14 cellular contexts compared by ENCODE assay signal in genomic region chr7:81627565-81628287, GRCh38.
DNase-seq lines count a peak whose midpoint lies in the region; ATAC-seq, FAIRE-seq and TF ChIP-seq lines count a peak whose summit lies in the region.
"Had no signal": no experiment of that assay in that cellular context is flagged by ENCODE, and none has a peak within 500 bp of the region (broad histone marks: within the 10 kb centered on the region; RNA-seq: fewer than 3 reads in every experiment).

No MANE protein-coding gene starts in this region.

- H2AK5ac ChIP-seq in IMR-90 (ENCODE audit: low read depth, low read length) = no peak overlapping the region

- no peak for TF ChIP-seq EP300 in A549 (IDR thresholded peaks at IDR 0.05)

- H2BK20ac ChIP-seq in IMR-90 (ENCODE audit: low read depth, low read length) = peak overlapping the region; percentile 28; the same call in 1 of the 2 replicates

- peak overlapping the region; percentile 8; the same call in 1 of the 2 replicates for H4K91ac ChIP-seq in IMR-90 (ENCODE audit: insufficient read depth, low read depth, low read length)

- in situ Hi-C loops in IMR-90 (cut with MboI; ENCODE audit: low sequenced_read_pairs) (no loop called here), brain microvascular endothelial cell (cut with HindIII; ENCODE audit: low pct_ligation_motif_present, low sequenced_read_pairs) (no loop called here)

- no peak overlapping the region for H3K14ac ChIP-seq in IMR-90 (replicated peaks; ENCODE audit: low read depth, low read length)

- no peaks in the 10 kb centered on the region for H3K36me3 Mint-ChIP-seq in naive thymus-derived CD4-positive, alpha-beta T cell

- peak overlapping the region; percentile 90 for H2BK5ac ChIP-seq in IMR-90 (ENCODE audit: low read depth, low read length, poor library complexity, severe bottlenecking)

- no peak overlapping the region for H3K9ac ChIP-seq in IMR-90 (ENCODE audit: low read depth, low read length)

- 29% methylated on average over 6 of the region's 6 CpGs for WGBS in A549 (ENCODE audit: missing lambda C conversion rate)
- WGBS in IMR-90 (ENCODE audit: extremely low coverage in 2 of 2, insufficient read length in 1 of 2), 2 experiments = no CpG with 5 or more reads among the region's 6 CpGs

- peak; percentile 74 for FAIRE-seq in A549 (lab: Jason Lieb, UNC)

- no peak overlapping the region for H4K5ac ChIP-seq in IMR-90 (ENCODE audit: low read depth, low read length)

- H3K23ac ChIP-seq in IMR-90 (ENCODE audit: low read depth, low read length) = no peak overlapping the region; the same call in 1 of the 2 replicates

- H3K18ac ChIP-seq in IMR-90 (ENCODE audit: low read depth, low read length) = no peak overlapping the region

- 0 out of 3 replicates have a peak overlapping the region, but pooled peaks have one; percentile 24 for H2BK15ac ChIP-seq in IMR-90 (ENCODE audit: low read depth, low read length)

- H3K4me1 Mint-ChIP-seq in naive thymus-derived CD4-positive, alpha-beta T cell = no peaks in the 10 kb centered on the region

- H3K36me3 ChIP-seq in IMR-90 (ENCODE audit: control insufficient read depth, insufficient read depth, low read length) (no peaks in the 10 kb centered on the region), brain microvascular endothelial cell (replicated peaks) (no peaks in the 10 kb centered on the region)
- no peaks in the 10 kb centered on the region for H3K36me3 ChIP-seq in naive thymus-derived CD4-positive, alpha-beta T cell (ENCODE audit: control insufficient read depth in 2 of 3, insufficient read depth in 3 of 3, low read length in 3 of 3)
- H3K36me3 ChIP-seq: ovary had no signal

- dilution Hi-C loops in IMR-90 (cut with HindIII; ENCODE audit: low sequenced_read_pairs, unreplicated experiment) = no loop called here

- DNase-seq in A549 (ENCODE audit: low read depth in 1 of 2, low spot score in 1 of 2) = no peak
- peak; percentile 93 for DNase-seq in IMR-90
- DNase-seq in brain microvascular endothelial cell = no peak
- DNase-seq in foreskin melanocyte = peak; percentile 32
- no peak for DNase-seq in naive thymus-derived CD4-positive, alpha-beta T cell
- no peak for DNase-seq in DMS153 (lab: John Stamatoyannopoulos, UW)
- no peak for DNase-seq in anterior cingulate cortex (lab: John Stamatoyannopoulos, UW)
- DNase-seq: activated CD4-positive, CD25-positive, alpha-beta regulatory T cell; activated CD8-positive, alpha-beta memory T cell treated with anti-CD3 and anti-CD28 coated beads, Interleukin-2, amount 50 U/mL, for 4 hours; activated naive CD4-positive, alpha-beta T cell treated with anti-CD3 and anti-CD28 coated beads, Interleukin-2, amount 50 U/mL, for 16 hours; Calu3; NCI-H1048; ovary had no signal

- H3K4me2 ChIP-seq in A549 (peak overlapping the region; percentile 28; the same call in 2 of the 3 replicates), IMR-90 (ENCODE audit: low read depth, low read length) (no peak overlapping the region)

- no peak overlapping the region for H3K4me3 Mint-ChIP-seq in naive thymus-derived CD4-positive, alpha-beta T cell

- TF ChIP-seq RAD21 in A549 (conservative IDR thresholded peaks at IDR 0.05 in 1 of 2, IDR thresholded peaks at IDR 0.05 in 1 of 2) = no peak
- no peak for TF ChIP-seq RAD21 in IMR-90 (IDR thresholded peaks at IDR 0.05; ENCODE audit: low read length)

- POLR2A ChIA-PET in A549 (lab: Yijun Ruan, JAX) (no interaction called here), IMR-90 (lab: Charles Lee; ENCODE audit: unreplicated experiment) (no interaction called here)
- POLR2A ChIA-PET in naive thymus-derived CD4-positive, alpha-beta T cell (lab: Charles Lee) = no interaction called here

- H4K20me1 ChIP-seq in IMR-90 (ENCODE audit: insufficient read depth, low read length) = no peaks in the 10 kb centered on the region

- H2AFZ ChIP-seq in IMR-90 (replicated peaks; ENCODE audit: low read length, poor library complexity) = no peak overlapping the region

- H3K9me3 Mint-ChIP-seq in naive thymus-derived CD4-positive, alpha-beta T cell = peaks cover 0 to 11% (median 0%) of the 10 kb centered on the region in 11 donors

- BruUV-seq in IMR-90 (replicated peaks; lab: Mats Ljungman, UMichigan) = no TSS peak

- H3K4me3 ChIP-seq in A549 = no peak overlapping the region
- H3K4me3 ChIP-seq in IMR-90 (ENCODE audit: insufficient read depth, low read depth, low read length) = no peak overlapping the region
- no peak overlapping the region for H3K4me3 ChIP-seq in brain microvascular endothelial cell (ENCODE audit: low read depth, low read length)
- H3K4me3 ChIP-seq in naive thymus-derived CD4-positive, alpha-beta T cell (ENCODE audit: low read length) = no peak overlapping the region
- H3K4me3 ChIP-seq: ovary had no signal

- no peak overlapping the region for H3K56ac ChIP-seq in IMR-90 (ENCODE audit: extremely low read depth, insufficient read depth, low read length)

- H3K9me3 ChIP-seq in A549 (no peaks in the 10 kb centered on the region), IMR-90 (ENCODE audit: control insufficient read depth, insufficient read depth, low read length) (no peaks in the 10 kb centered on the region)
- H3K9me3 ChIP-seq in naive thymus-derived CD4-positive, alpha-beta T cell (ENCODE audit: control insufficient read depth in 2 of 3, low read length in 3 of 3) = no peaks in the 10 kb centered on the region
- H3K9me3 ChIP-seq: ovary had no signal

- ATAC-seq in A549 (no peak), IMR-90 (ENCODE audit: low read depth) (peak; percentile 55; the same call in 1 of the 2 replicates), GM19395 (IDR thresholded peaks at IDR 0.05; ENCODE audit: unreplicated experiment) (no peak)
- ATAC-seq in naive thymus-derived CD4-positive, alpha-beta T cell = no peak

- no peaks in the 10 kb centered on the region for H3K27me3 Mint-ChIP-seq in naive thymus-derived CD4-positive, alpha-beta T cell

- no peak overlapping the region for H2AK9ac ChIP-seq in IMR-90 (replicated peaks; ENCODE audit: low read depth, low read length, poor library complexity)

- H3K9me1 ChIP-seq in IMR-90 (ENCODE audit: insufficient read depth, low read length) = no peaks in the 10 kb centered on the region

- H3K4ac ChIP-seq in IMR-90 (ENCODE audit: low read depth, low read length) = no peak overlapping the region

- peak overlapping the region; percentile 58; the same call in 1 of the 2 replicates for H2BK120ac ChIP-seq in IMR-90 (ENCODE audit: low read depth, low read length)

- TF ChIP-seq CTCF in A549 (IDR thresholded peaks at IDR 0.05) (no peak), IMR-90 (conservative IDR thresholded peaks at IDR 0.05; ENCODE audit: low read depth, low read length) (no peak), brain microvascular endothelial cell (IDR thresholded peaks at IDR 0.05; ENCODE audit: low read depth, low read length, missing control alignments) (no peak)

- no peak overlapping the region; a peak in 1 of 6 replicates for H3K27ac ChIP-seq in A549
- H3K27ac ChIP-seq in IMR-90 (ENCODE audit: insufficient read depth, low read length) = peak overlapping the region; percentile 26; the same call in 1 of the 2 replicates
- peak overlapping the region; percentile 93 for H3K27ac ChIP-seq in brain microvascular endothelial cell
- H3K27ac ChIP-seq in naive thymus-derived CD4-positive, alpha-beta T cell (ENCODE audit: low read depth, low read length) = no peak overlapping the region
- H3K27ac ChIP-seq: ovary had no signal

- intact Hi-C loops in IMR-90 (cut with micrococcal nuclease) = no loop called here
- intact Hi-C loops in naive thymus-derived CD4-positive, alpha-beta T cell (cut with micrococcal nuclease) = loop anchor here in 1 of 2 donors (10.0 kb wide), 1 partner anchor 63 kb away; no protein-coding TSS in a partner anchor

- H3K4me1 ChIP-seq in A549 (peaks cover 36% of the 10 kb centered on the region), IMR-90 (ENCODE audit: control insufficient read depth, insufficient read depth, low read length) (peaks cover 8% of the 10 kb centered on the region; the same call in 1 of the 2 replicates)
- H3K4me1 ChIP-seq in naive thymus-derived CD4-positive, alpha-beta T cell (ENCODE audit: control insufficient read depth in 2 of 2, insufficient read depth in 2 of 2, low read length in 2 of 2) = no peaks in the 10 kb centered on the region

- no peak overlapping the region for H3K27ac Mint-ChIP-seq in naive thymus-derived CD4-positive, alpha-beta T cell

- H3K27me3 ChIP-seq in IMR-90 (ENCODE audit: control insufficient read depth, insufficient read depth, low read length) (no peaks in the 10 kb centered on the region), brain microvascular endothelial cell (replicated peaks) (no peaks in the 10 kb centered on the region)
- H3K27me3 ChIP-seq in naive thymus-derived CD4-positive, alpha-beta T cell (ENCODE audit: control insufficient read depth in 2 of 2, insufficient read depth in 2 of 2, low read length in 2 of 2) = no peaks in the 10 kb centered on the region
- H3K27me3 ChIP-seq: ovary had no signal

- TF ChIP-seq POLR2A in A549 (IDR thresholded peaks at IDR 0.05; ENCODE audit: low read length) = no peak
- TF ChIP-seq POLR2A in IMR-90 (IDR thresholded peaks at IDR 0.05; ENCODE audit: low read depth, low read length) = no peak

- CTCF ChIA-PET in A549 (lab: Yijun Ruan, JAX) = no interaction called here
- CTCF ChIA-PET in IMR-90 (lab: Yijun Ruan, JAX) = no interaction called here
- CTCF ChIA-PET in naive thymus-derived CD4-positive, alpha-beta T cell (lab: Charles Lee) = no interaction called here

- no peaks in the 10 kb centered on the region for H3K79me1 ChIP-seq in IMR-90 (ENCODE audit: low read depth in 1 of 2, low read length in 2 of 2)

- H4K8ac ChIP-seq in IMR-90 (ENCODE audit: low read depth in 2 of 2, low read length in 2 of 2) = peak overlapping the region in 1 of 2 experiments; percentile 58; a peak in 1 of 4 replicates

TF ChIP-seq in A549, 52 proteins besides CTCF, POLR2A, EP300 and RAD21:
- TF ChIP-seq FOSL2 (IDR thresholded peaks at IDR 0.05) = no peak
- 0 out of 2 replicates have a peak, but pooled peaks have one; percentile 30 for TF ChIP-seq FOSL2 (CRISPR knock-in tag; IDR thresholded peaks at IDR 0.05)
- TF ChIP-seq HOXB13 (CRISPR knock-in tag; IDR thresholded peaks at IDR 0.05; ENCODE audit: low read depth) = no peak

TF ChIP-seq in IMR-90, 13 proteins besides CTCF, POLR2A, EP300 and RAD21:
- TF ChIP-seq CEBPB (IDR thresholded peaks at IDR 0.05; ENCODE audit: low read depth, low read length) = peak; percentile 34; the same call in 1 of the 2 replicates
- TF ChIP-seq USF2 (IDR thresholded peaks at IDR 0.05; ENCODE audit: low read depth, low read length) = no peak
- peak; percentile 31; the same call in 1 of the 2 replicates for TF ChIP-seq FOS (IDR thresholded peaks at IDR 0.05; ENCODE audit: low read depth, low read length)

Comparison
In these comparisons a context has a peak if more than half of its experiments do, and no peak if none do; other contexts are left out.
1. DNase-seq: peak in IMR-90 (single experiment) and foreskin melanocyte (single experiment); none in A549 (0 of 2), brain microvascular endothelial cell (single experiment), naive thymus-derived CD4-positive, alpha-beta T cell (0 of 9), DMS153 (single experiment) and anterior cingulate cortex (0 of 58).
2. H3K27ac ChIP-seq: peak in IMR-90 (single experiment) and brain microvascular endothelial cell (single experiment); none in A549 (0 of 2) and naive thymus-derived CD4-positive, alpha-beta T cell (single experiment).